Comparison of ENCODE assay signal across 12 cellular contexts in the genomic region with DNA sequence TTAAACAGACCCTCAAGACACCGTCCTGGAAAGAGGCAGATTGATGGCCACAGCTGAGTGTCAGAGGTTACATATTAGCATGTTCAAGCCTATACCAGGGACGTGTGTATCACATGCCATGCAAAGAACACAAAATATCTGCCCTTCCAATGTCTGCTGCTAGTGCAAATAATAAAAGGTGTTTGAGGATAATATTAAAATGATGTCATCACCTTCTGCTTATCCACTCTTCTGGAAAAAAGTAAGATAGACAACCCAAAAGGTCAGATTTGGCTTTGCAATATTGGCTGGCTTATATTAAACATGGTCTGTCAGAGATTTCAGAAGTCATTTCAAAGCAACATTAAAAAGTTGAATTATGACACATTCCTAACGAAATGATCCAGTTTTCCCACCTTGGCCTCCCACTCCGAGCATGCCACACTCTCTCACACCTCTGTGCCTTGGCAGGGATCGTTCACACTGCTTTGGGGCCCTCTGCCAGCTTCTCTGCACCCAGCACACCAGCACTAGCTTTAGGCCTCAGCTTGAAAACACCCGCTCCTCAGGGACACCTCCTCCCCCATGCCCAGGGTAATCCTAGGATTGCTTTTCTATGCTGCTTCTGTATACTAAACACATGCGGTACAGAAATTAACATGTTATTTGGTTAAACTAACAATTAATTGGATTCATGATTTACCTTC.
A peak's percentile ranks its signal among the peaks of the same experiment; 100 is the strongest.
DNase-seq lines count a peak whose midpoint lies in the region; ATAC-seq and TF ChIP-seq lines count a peak whose summit lies in the region.
"Had no signal": no experiment of that assay in that cellular context is flagged by ENCODE, and none has a peak within 500 bp of the region (broad histone marks: within the 10 kb centered on the region; RNA-seq: fewer than 3 reads in every experiment).

No MANE protein-coding gene starts in this region.

- peak overlapping the region; percentile 16 for H3K27ac Mint-ChIP-seq in activated naive CD8-positive, alpha-beta T cell
- no peak overlapping the region for H3K27ac Mint-ChIP-seq in activated naive CD8-positive, alpha-beta T cell treated with anti-CD3 and anti-CD28 coated beads for 36 hours
- no peak overlapping the region for H3K27ac Mint-ChIP-seq in chondrocyte (ENCODE audit: unreplicated experiment)
- H3K27ac Mint-ChIP-seq in nephron progenitor cell = peak overlapping the region; percentile 57
- no peak overlapping the region for H3K27ac Mint-ChIP-seq in activated CD4-positive, alpha-beta memory T cell treated with anti-CD3 and anti-CD28 coated beads, Interleukin-2, amount 10 ng/mL, durations not matched to agents 7 days and 5 days
- H3K27ac Mint-ChIP-seq: CD8-positive, alpha-beta memory T cell; HFFc6 had no signal

- POLR2A ChIA-PET in activated CD4-positive, alpha-beta memory T cell treated with anti-CD3 and anti-CD28 coated beads, Interleukin-2, amount 10 ng/mL, durations not matched to agents 7 days and 5 days (lab: Charles Lee) = no interaction called here

- DNase-seq in activated naive CD8-positive, alpha-beta T cell treated with anti-CD3 and anti-CD28 coated beads for 36 hours = no peak
- DNase-seq in chondrocyte (ENCODE audit: low spot score) (peak; percentile 0), nephron progenitor cell (no peak), NCI-H510A treated with DMSO at 0.1 percent for 48 hours (lab: John Stamatoyannopoulos, UW) (no peak)
- no peak for DNase-seq in activated CD4-positive, alpha-beta memory T cell treated with anti-CD3 and anti-CD28 coated beads, Interleukin-2, amount 10 ng/mL, durations not matched to agents 7 days and 5 days
- DNase-seq: Caco-2; CD8-positive, alpha-beta memory T cell; GF-D8; HFFc6 had no signal

- CTCF ChIA-PET in activated CD4-positive, alpha-beta memory T cell treated with anti-CD3 and anti-CD28 coated beads, Interleukin-2, amount 10 ng/mL, durations not matched to agents 7 days and 5 days (lab: Charles Lee) = no interaction called here

- TF ChIP-seq CTCF in chondrocyte (IDR thresholded peaks at IDR 0.05) = no peak
- TF ChIP-seq CTCF in nephron progenitor cell (IDR thresholded peaks at IDR 0.05) = no peak

- H3K36me3 Mint-ChIP-seq in activated naive CD8-positive, alpha-beta T cell = peaks cover 17% of the 10 kb centered on the region
- peaks cover 4% of the 10 kb centered on the region for H3K36me3 Mint-ChIP-seq in activated naive CD8-positive, alpha-beta T cell treated with anti-CD3 and anti-CD28 coated beads for 36 hours
- H3K36me3 Mint-ChIP-seq in chondrocyte (ENCODE audit: low read depth) (no peaks in the 10 kb centered on the region), nephron progenitor cell (ENCODE audit: low read depth) (no peaks in the 10 kb centered on the region)
- H3K36me3 Mint-ChIP-seq in activated CD4-positive, alpha-beta memory T cell treated with anti-CD3 and anti-CD28 coated beads, Interleukin-2, amount 10 ng/mL, durations not matched to agents 7 days and 5 days (ENCODE audit: low read depth) = no peaks in the 10 kb centered on the region

- no peaks in the 10 kb centered on the region for H3K9me3 Mint-ChIP-seq in activated naive CD8-positive, alpha-beta T cell (ENCODE audit: low read depth)
- H3K9me3 Mint-ChIP-seq in activated naive CD8-positive, alpha-beta T cell treated with anti-CD3 and anti-CD28 coated beads for 36 hours = no peaks in the 10 kb centered on the region
- H3K9me3 Mint-ChIP-seq in chondrocyte (ENCODE audit: low read depth) = no peaks in the 10 kb centered on the region
- no peaks in the 10 kb centered on the region for H3K9me3 Mint-ChIP-seq in nephron progenitor cell
- H3K9me3 Mint-ChIP-seq in activated CD4-positive, alpha-beta memory T cell treated with anti-CD3 and anti-CD28 coated beads, Interleukin-2, amount 10 ng/mL, durations not matched to agents 7 days and 5 days = no peaks in the 10 kb centered on the region
- H3K9me3 Mint-ChIP-seq: CD14-positive monocyte; CD8-positive, alpha-beta memory T cell had no signal

- no peak overlapping the region for H3K4me3 Mint-ChIP-seq in activated naive CD8-positive, alpha-beta T cell
- no peak overlapping the region for H3K4me3 Mint-ChIP-seq in activated naive CD8-positive, alpha-beta T cell treated with anti-CD3 and anti-CD28 coated beads for 36 hours
- H3K4me3 Mint-ChIP-seq in chondrocyte (ENCODE audit: unreplicated experiment) (no peak overlapping the region), nephron progenitor cell (no peak overlapping the region)
- H3K4me3 Mint-ChIP-seq in activated CD4-positive, alpha-beta memory T cell treated with anti-CD3 and anti-CD28 coated beads, Interleukin-2, amount 10 ng/mL, durations not matched to agents 7 days and 5 days = no peak overlapping the region
- H3K4me3 Mint-ChIP-seq: CD14-positive monocyte; CD8-positive, alpha-beta memory T cell; HFFc6 had no signal

- no peaks in the 10 kb centered on the region for H3K27me3 Mint-ChIP-seq in activated naive CD8-positive, alpha-beta T cell
- no peaks in the 10 kb centered on the region for H3K27me3 Mint-ChIP-seq in activated naive CD8-positive, alpha-beta T cell treated with anti-CD3 and anti-CD28 coated beads for 36 hours
- H3K27me3 Mint-ChIP-seq in chondrocyte (ENCODE audit: low read depth) = no peaks in the 10 kb centered on the region
- H3K27me3 Mint-ChIP-seq in nephron progenitor cell (ENCODE audit: low read depth, poor library complexity) = peaks cover 3% of the 10 kb centered on the region
- H3K27me3 Mint-ChIP-seq in activated CD4-positive, alpha-beta memory T cell treated with anti-CD3 and anti-CD28 coated beads, Interleukin-2, amount 10 ng/mL, durations not matched to agents 7 days and 5 days = no peaks in the 10 kb centered on the region
- H3K27me3 Mint-ChIP-seq: CD8-positive, alpha-beta memory T cell had no signal

- H3K4me1 Mint-ChIP-seq in activated naive CD8-positive, alpha-beta T cell (ENCODE audit: low read depth) = peaks cover 17% of the 10 kb centered on the region
- peaks cover 20% of the 10 kb centered on the region for H3K4me1 Mint-ChIP-seq in activated naive CD8-positive, alpha-beta T cell treated with anti-CD3 and anti-CD28 coated beads for 36 hours
- H3K4me1 Mint-ChIP-seq in chondrocyte (ENCODE audit: low read depth) = peaks cover 8% of the 10 kb centered on the region
- peaks cover 56% of the 10 kb centered on the region for H3K4me1 Mint-ChIP-seq in nephron progenitor cell
- H3K4me1 Mint-ChIP-seq in activated CD4-positive, alpha-beta memory T cell treated with anti-CD3 and anti-CD28 coated beads, Interleukin-2, amount 10 ng/mL, durations not matched to agents 7 days and 5 days = peaks cover 6% of the 10 kb centered on the region
- H3K4me1 Mint-ChIP-seq: CD14-positive monocyte had no signal

- ATAC-seq in GM19455 (IDR thresholded peaks at IDR 0.05; ENCODE audit: unreplicated experiment) = no peak

Comparison
In these comparisons a context has a peak if more than half of its experiments do, and no peak if none do; other contexts are left out.
1. H3K27ac Mint-ChIP-seq: peak in activated naive CD8-positive, alpha-beta T cell (single experiment) and nephron progenitor cell (single experiment); none in activated naive CD8-positive, alpha-beta T cell treated with anti-CD3 and anti-CD28 coated beads for 36 hours (single experiment), chondrocyte (single experiment) and activated CD4-positive, alpha-beta memory T cell treated with anti-CD3 and anti-CD28 coated beads, Interleukin-2, amount 10 ng/mL, durations not matched to agents 7 days and 5 days (single experiment).